In the genomic region with DNA sequence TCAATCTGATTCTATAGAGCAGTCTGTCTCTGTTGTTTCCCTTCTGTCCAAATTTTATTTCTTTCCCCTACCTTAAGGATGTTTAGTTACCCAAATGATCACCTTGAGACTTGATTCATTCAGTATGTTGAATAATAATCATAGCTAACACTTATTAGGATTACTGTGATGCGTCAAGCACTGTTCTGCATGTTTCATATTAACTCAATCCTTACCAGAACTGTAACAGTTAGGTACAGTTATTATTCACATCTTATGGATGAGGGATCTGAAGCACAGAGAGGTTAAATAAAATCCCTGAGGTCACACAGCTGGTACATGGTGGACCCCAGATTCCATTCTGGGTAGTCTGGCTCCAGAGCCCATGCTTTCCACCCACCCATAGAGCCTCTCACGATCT, we compare ENCODE assay signal across 14 cellular contexts.
DNase-seq lines count a peak whose midpoint lies in the region; ATAC-seq and TF ChIP-seq lines count a peak whose summit lies in the region.
"Had no signal": no experiment of that assay in that cellular context is flagged by ENCODE, and none has a peak within 500 bp of the region (broad histone marks: within the 10 kb centered on the region; RNA-seq: fewer than 3 reads in every experiment).

No MANE protein-coding gene starts in this region.

- H3K4me2 ChIP-seq in MM.1S (ENCODE audit: low read depth, low read length), result peak overlapping the region; percentile 48
- no peak overlapping the region for H3K4me2 ChIP-seq in OCI-LY7 (ENCODE audit: low read length)

- H2AFZ ChIP-seq in MM.1S (ENCODE audit: low read length), result no peak overlapping the region
- no peak overlapping the region for H2AFZ ChIP-seq in OCI-LY7 (ENCODE audit: low read length)

- no peaks in the 10 kb centered on the region for H3K36me3 ChIP-seq in MM.1S (replicated peaks; ENCODE audit: insufficient read depth, low read length)
- peaks cover 0 to 18% (median 7%) of the 10 kb centered on the region in 5 donors for H3K36me3 ChIP-seq in subcutaneous abdominal adipose tissue (ENCODE audit: control insufficient read depth in 5 of 5, insufficient read depth in 5 of 5, low read length in 5 of 5)
- no peaks in the 10 kb centered on the region for H3K36me3 ChIP-seq in OCI-LY7 (ENCODE audit: insufficient read depth, low read length)
- peaks cover 0 to 16% (median 0%) of the 10 kb centered on the region in 9 donors for H3K36me3 ChIP-seq in heart left ventricle

- H3K27me3 Mint-ChIP-seq in activated naive CD4-positive, alpha-beta T cell treated with anti-CD3 and anti-CD28 coated beads, Interleukin-2, amount 50 U/mL, for 24 hours, result no peaks in the 10 kb centered on the region
- H3K27me3 Mint-ChIP-seq in immature natural killer cell (ENCODE audit: low read depth in 3 of 3), result peaks cover 0 to 9% (median 5%) of the 10 kb centered on the region in 3 donors

- POLR2A ChIA-PET in OCI-LY7 (lab: Charles Lee), result interaction anchor here (0.8 kb wide), 1 partner anchor 13 kb away, joined by 4 read pairs; no protein-coding TSS in a partner anchor

- CTCF ChIA-PET in OCI-LY7 (lab: Charles Lee; ENCODE audit: unreplicated experiment), result no interaction called here

- no peak for ATAC-seq in heart left ventricle

- peaks cover 48% of the 10 kb centered on the region for H3K4me1 Mint-ChIP-seq in activated naive CD4-positive, alpha-beta T cell treated with anti-CD3 and anti-CD28 coated beads, Interleukin-2, amount 50 U/mL, for 24 hours
- H3K4me1 Mint-ChIP-seq in immature natural killer cell, result peaks cover 88% of the 10 kb centered on the region in 2 donors

- 76 to 89% (median 88%) methylated on average over 2 of the region's 2 CpGs for WGBS in heart left ventricle, 4 donors

- TF ChIP-seq CTCF in MM.1S (IDR thresholded peaks at IDR 0.05; ENCODE audit: low read length) (no peak), OCI-LY7 (conservative IDR thresholded peaks at IDR 0.05; ENCODE audit: low read length) (no peak), heart left ventricle (IDR thresholded peaks at IDR 0.05) (no peak)

- no peak for DNase-seq in activated naive CD4-positive, alpha-beta T cell (lab: John Stamatoyannopoulos, UW)
- no peak for DNase-seq in MM.1S
- no peak for DNase-seq in immature natural killer cell
- no peak for DNase-seq in pons (ENCODE audit: low spot score)
- DNase-seq in OCI-LY7 (ENCODE audit: low spot score), result no peak
- DNase-seq in heart left ventricle, result no peak
- DNase-seq: activated CD4-positive, alpha-beta T cell treated with anti-CD3 and anti-CD28 coated beads for 48 hours; effector CD4-positive, alpha-beta T cell; NCI-H2081 treated with DMSO at 0.1 percent for 48 hours; NCI-H69; sigmoid colon; stimulated activated CD4-positive, alpha-beta T cell treated with anti-CD3 and anti-CD28 coated beads, Interleukin-4, amount 100 ng/mL, for 24 hours had no signal

- no peaks in the 10 kb centered on the region for H4K20me1 ChIP-seq in MM.1S (ENCODE audit: insufficient read depth, low read length)
- no peaks in the 10 kb centered on the region for H4K20me1 ChIP-seq in OCI-LY7 (ENCODE audit: insufficient read depth, low read length)

- H3K9me3 ChIP-seq in MM.1S (replicated peaks; ENCODE audit: insufficient read depth, low read length), result no peaks in the 10 kb centered on the region
- no peaks in the 10 kb centered on the region for H3K9me3 ChIP-seq in subcutaneous abdominal adipose tissue (ENCODE audit: control insufficient read depth in 5 of 5, low read length in 5 of 5)
- H3K9me3 ChIP-seq in OCI-LY7 (ENCODE audit: low read length), result no peaks in the 10 kb centered on the region
- no peaks in the 10 kb centered on the region for H3K9me3 ChIP-seq in heart left ventricle
- H3K9me3 ChIP-seq: sigmoid colon had no signal

- TF ChIP-seq POLR2A in heart left ventricle (IDR thresholded peaks at IDR 0.05), result no peak

- H3K27me3 ChIP-seq in MM.1S (replicated peaks; ENCODE audit: insufficient read depth, low read length) (no peaks in the 10 kb centered on the region), subcutaneous abdominal adipose tissue (ENCODE audit: control insufficient read depth in 5 of 5, insufficient read depth in 4 of 5, low read length in 5 of 5) (no peaks in the 10 kb centered on the region), heart left ventricle (no peaks in the 10 kb centered on the region)
- H3K27me3 ChIP-seq: sigmoid colon had no signal

- H3K9me3 Mint-ChIP-seq in activated naive CD4-positive, alpha-beta T cell treated with anti-CD3 and anti-CD28 coated beads, Interleukin-2, amount 50 U/mL, for 24 hours, result no peaks in the 10 kb centered on the region
- no peaks in the 10 kb centered on the region for H3K9me3 Mint-ChIP-seq in immature natural killer cell

- H3K79me2 ChIP-seq in MM.1S (ENCODE audit: low read length) (no peaks in the 10 kb centered on the region), OCI-LY7 (ENCODE audit: insufficient read depth, low read depth, low read length) (no peaks in the 10 kb centered on the region)

- intact Hi-C loops in OCI-LY7 (cut with micrococcal nuclease; ENCODE audit: unreplicated experiment) (loop anchor here (10.0 kb wide), 2 partner anchors 189 to 221 kb away; a partner anchor contains a TSS), heart left ventricle (cut with DNase I) (loop anchor here in 1 of 10 donors (10.0 kb wide), 1 partner anchor 221 kb away; a partner anchor contains a TSS)

- H3F3A ChIP-seq in MM.1S (ENCODE audit: insufficient read depth, low read length), result peaks cover 28% of the 10 kb centered on the region

- H3K9me2 ChIP-seq in MM.1S (replicated peaks; ENCODE audit: insufficient read depth, low read length), result no peaks in the 10 kb centered on the region
- H3K9me2 ChIP-seq in OCI-LY7 (ENCODE audit: insufficient read depth, low read length), result no peaks in the 10 kb centered on the region

- no TSS peak for BruUV-seq in OCI-LY7 (replicated peaks; lab: Mats Ljungman, UMichigan)

- peaks cover 70% of the 10 kb centered on the region for H3K4me1 ChIP-seq in MM.1S (ENCODE audit: low read length)
- peaks cover 0 to 18% (median 11%) of the 10 kb centered on the region in 5 donors for H3K4me1 ChIP-seq in subcutaneous abdominal adipose tissue (ENCODE audit: control insufficient read depth in 5 of 5, insufficient read depth in 5 of 5, low read length in 5 of 5)
- H3K4me1 ChIP-seq in OCI-LY7 (ENCODE audit: insufficient read depth, low read length, poor library complexity, severe bottlenecking), result no peaks in the 10 kb centered on the region
- peaks cover 0 to 40% (median 13%) of the 10 kb centered on the region in 12 donors for H3K4me1 ChIP-seq in heart left ventricle

- H3K27ac ChIP-seq in MM.1S (ENCODE audit: low read length), result no peak overlapping the region
- peak overlapping the region; percentile 10 for H3K27ac ChIP-seq in subcutaneous abdominal adipose tissue (ENCODE audit: low read depth, low read length)
- H3K27ac ChIP-seq in OCI-LY7 (ENCODE audit: low read depth, low read length, poor library complexity, severe bottlenecking), result no peak overlapping the region
- H3K27ac ChIP-seq in heart left ventricle, result peak overlapping the region in 1 of 12 donors; percentile 40

- H3K9ac ChIP-seq in MM.1S (ENCODE audit: low read length) (no peak overlapping the region), subcutaneous abdominal adipose tissue (ENCODE audit: low read length in 5 of 5) (no peak overlapping the region)

- H3K4me3 ChIP-seq in MM.1S (ENCODE audit: low read length) (no peak overlapping the region), subcutaneous abdominal adipose tissue (ENCODE audit: low read depth in 1 of 5, low read length in 5 of 5) (no peak overlapping the region), OCI-LY7 (ENCODE audit: low read depth, low read length, poor library complexity, severe bottlenecking) (no peak overlapping the region), heart left ventricle (no peak overlapping the region)
- H3K4me3 ChIP-seq: sigmoid colon had no signal

- H3K36me3 Mint-ChIP-seq in activated naive CD4-positive, alpha-beta T cell treated with anti-CD3 and anti-CD28 coated beads, Interleukin-2, amount 50 U/mL, for 24 hours, result peaks cover 4% of the 10 kb centered on the region
- peaks cover 10 to 26% (median 15%) of the 10 kb centered on the region in 3 donors for H3K36me3 Mint-ChIP-seq in immature natural killer cell

- H3K4me3 Mint-ChIP-seq in activated naive CD4-positive, alpha-beta T cell treated with anti-CD3 and anti-CD28 coated beads, Interleukin-2, amount 50 U/mL, for 24 hours, result no peak overlapping the region
- H3K4me3 Mint-ChIP-seq in immature natural killer cell, result peak overlapping the region; percentile 85 to 92 (median 90)

- H3K27ac Mint-ChIP-seq in activated naive CD4-positive, alpha-beta T cell treated with anti-CD3 and anti-CD28 coated beads, Interleukin-2, amount 50 U/mL, for 24 hours, result peak overlapping the region; percentile 92
- H3K27ac Mint-ChIP-seq in immature natural killer cell, result peak overlapping the region; percentile 96 to 99 (median 98)
